Comparison of ENCODE assay signal across 28 cellular contexts in the genomic region with DNA sequence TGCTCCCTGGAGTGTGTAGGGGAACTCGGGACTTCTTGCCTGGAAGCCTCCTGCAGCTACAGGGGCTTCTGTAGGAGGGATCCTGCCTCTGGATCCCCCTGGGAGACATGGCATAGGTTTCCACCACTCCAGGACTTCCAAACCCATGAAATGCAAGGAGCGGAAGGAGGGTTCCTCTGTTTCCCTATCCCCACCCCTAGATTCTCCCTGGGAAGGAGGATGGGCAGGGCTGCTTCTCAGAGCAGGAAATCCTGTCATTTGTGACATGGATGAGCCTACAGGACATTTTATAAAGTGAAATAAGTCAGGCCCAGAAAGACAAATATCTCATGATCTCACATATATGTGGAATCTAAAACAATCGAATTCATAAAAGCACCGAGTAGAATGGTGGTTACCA. TPM values are rescaled to one million over a fixed set of nuclear protein-coding genes. Genes with fewer than 3 reads are reported as not detected.
"Had no signal": no experiment of that assay in that cellular context is flagged by ENCODE, and none has a peak within 500 bp of the region (broad histone marks: within the 10 kb centered on the region; RNA-seq: fewer than 3 reads in every experiment).

No MANE protein-coding gene starts in this region.

- H3K27ac ChIP-seq: coronary artery, esophagus muscularis mucosa, foreskin keratinocyte, gastroesophageal sphincter, hepatocyte, lower lobe of right lung had no signal

- H3K4me3 ChIP-seq: coronary artery, esophagus muscularis mucosa, gastroesophageal sphincter, heart left ventricle, hepatocyte, lower lobe of right lung, mucosa of descending colon had no signal

- H3K4me3 Mint-ChIP-seq: effector memory CD8-positive, alpha-beta T cell; endodermal cell; immature natural killer cell; mesothelial cell of epicardium had no signal

- H3K9me3 ChIP-seq: esophagus muscularis mucosa, gastroesophageal sphincter, heart left ventricle, lower lobe of right lung, mucosa of descending colon had no signal

- H3K4me1 ChIP-seq: esophagus muscularis mucosa, foreskin keratinocyte, gastroesophageal sphincter, lower lobe of right lung had no signal

- H3K9me3 Mint-ChIP-seq: effector memory CD8-positive, alpha-beta T cell; immature natural killer cell had no signal

- H3K36me3 ChIP-seq: esophagus muscularis mucosa, gastroesophageal sphincter, heart left ventricle, lower lobe of right lung had no signal

- H3K4me1 Mint-ChIP-seq: immature natural killer cell had no signal

- H3K27ac Mint-ChIP-seq: effector memory CD8-positive, alpha-beta T cell; endodermal cell; immature natural killer cell; mesothelial cell of epicardium had no signal

- ATAC-seq: effector memory CD8-positive, alpha-beta T cell; foreskin keratinocyte; gastroesophageal sphincter; left colon; left lobe of liver; lower lobe of right lung; mucosa of descending colon had no signal

- H3K36me3 Mint-ChIP-seq: immature natural killer cell, mesothelial cell of epicardium had no signal

- DNase-seq: dermis blood vessel endothelial cell; effector CD8-positive, alpha-beta T cell; effector memory CD8-positive, alpha-beta T cell; foreskin keratinocyte; heart left ventricle; hypothalamus; immature natural killer cell; islet precursor cell; kidney; kidney glomerular epithelial cell; left colon; left ventricle myocardium superior; lower lobe of right lung; mesenchymal stem cell; mucosa of descending colon had no signal

- H3K27me3 ChIP-seq: foreskin keratinocyte, heart left ventricle, hepatocyte had no signal

RNA-seq across cellular contexts. Expression of a gene that starts 23.5 kb away (rescaled TPM):
- total RNA-seq: dermis blood vessel endothelial cell, epithelial cell of proximal tubule, fibroblast of lung, fibroblast of villous mesenchyme, foreskin keratinocyte, lung microvascular endothelial cell, mesenteric fat pad, myocyte had no signal
- polyA plus RNA-seq: fibroblast of lung, foreskin keratinocyte, immature natural killer cell had no signal
